8 cellular contexts compared by ENCODE assay signal in the genomic region with DNA sequence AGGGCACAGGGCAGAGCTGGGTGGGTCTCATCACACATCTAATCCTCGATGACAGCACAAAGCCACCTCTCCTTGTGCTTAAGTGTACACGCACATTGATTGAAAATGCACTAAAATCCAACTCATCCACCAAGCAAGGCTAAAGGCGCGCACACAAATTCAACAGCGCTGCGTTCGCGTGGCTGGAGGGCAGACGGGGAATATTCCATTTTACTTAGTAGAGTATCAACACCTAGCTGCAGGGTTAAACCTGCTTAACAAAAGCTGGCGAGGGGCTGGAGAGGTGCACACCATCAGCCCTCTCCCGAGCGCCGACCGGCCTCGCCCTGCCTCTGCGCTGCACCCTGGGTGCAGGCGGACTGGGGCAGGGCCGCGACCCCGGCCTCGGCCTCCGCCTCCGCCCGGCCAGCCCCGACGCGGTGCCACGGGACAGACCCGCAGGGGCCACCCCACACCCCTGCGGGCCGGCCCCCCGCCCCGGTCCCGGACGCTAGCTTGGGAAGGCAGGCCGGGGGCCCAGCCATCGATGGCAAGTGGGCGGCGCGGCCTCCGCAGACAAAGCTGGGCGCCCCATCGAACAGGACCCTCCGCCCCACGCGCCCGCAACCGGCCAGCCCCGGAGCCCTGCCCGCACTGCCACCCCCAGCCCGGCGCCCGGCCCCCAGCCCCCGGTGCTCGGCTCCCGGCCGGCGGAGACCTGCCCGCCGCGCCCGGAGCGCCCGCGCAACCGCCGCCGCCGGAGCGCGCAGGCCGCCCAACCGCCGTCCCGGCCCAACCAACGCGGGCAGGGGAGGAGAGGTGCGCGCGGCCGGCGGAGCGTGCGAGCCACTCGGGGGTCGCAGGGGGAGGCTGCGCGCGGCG. TPM values are rescaled to one million over a fixed set of nuclear protein-coding genes. Genes with fewer than 3 reads are reported as not detected.
DNase-seq lines count a peak whose midpoint lies in the region; ATAC-seq and TF ChIP-seq lines count a peak whose summit lies in the region.

No MANE protein-coding gene starts in this region.

- peak overlapping the region; percentile 100 for H3K27ac Mint-ChIP-seq in Calu3 (ENCODE audit: unreplicated experiment)

- H3K27me3 Mint-ChIP-seq in Calu3 (ENCODE audit: unreplicated experiment), result no peaks in the 10 kb centered on the region

- H3K4me3 ChIP-seq in cardiac fibroblast (replicated peaks in 1 of 2; ENCODE audit: low read depth in 2 of 2, low read length in 2 of 2), result peak overlapping the region; percentile 62 to 74

- intact Hi-C loops in Calu3 (cut with micrococcal nuclease; ENCODE audit: unreplicated experiment), result loop anchor here (5.0 kb wide), 2 partner anchors 36 to 121 kb away; no protein-coding TSS in a partner anchor

- H3K36me3 Mint-ChIP-seq in Calu3 (ENCODE audit: insufficient read depth, unreplicated experiment), result peaks cover 31% of the 10 kb centered on the region

- TF ChIP-seq CTCF in Calu3 (IDR thresholded peaks at IDR 0.05; ENCODE audit: unreplicated experiment), result no peak
- TF ChIP-seq CTCF in cardiac fibroblast (IDR thresholded peaks at IDR 0.05; ENCODE audit: low read depth, low read length), result no peak

- CTCF ChIA-PET in Calu3 (lab: Charles Lee), result interaction anchor here (1.0 to 1.5 kb wide), 2 partner anchors 69 to 122 kb away, joined by 6 to 7 read pairs; no protein-coding TSS in a partner anchor

- peak; percentile 0 for DNase-seq in Calu3
- peak; percentile 16 for DNase-seq in T follicular helper cell (ENCODE audit: low read depth)
- peak; percentile 28 to 45 for DNase-seq in cardiac fibroblast (ENCODE audit: low read depth in 2 of 2)
- DNase-seq in iris pigment epithelial cell (ENCODE audit: low read depth), result peak; percentile 36
- peak in 2 of 3 donors; percentile 8 to 37 for DNase-seq in stimulated activated CD4-positive, alpha-beta T cell treated with anti-CD3 and anti-CD28 coated beads, Interleukin-12 subunit alpha, Interleukin-12 subunit beta, amount 100 ng/mL, for 48 hours (ENCODE audit: low read depth in 2 of 3, low spot score in 1 of 3)
- no peak for DNase-seq in GDM1 (lab: John Stamatoyannopoulos, UW)

- H3K4me3 Mint-ChIP-seq in Calu3 (ENCODE audit: low read depth, unreplicated experiment), result peak overlapping the region; percentile 86

- H3K4me1 Mint-ChIP-seq in Calu3 (ENCODE audit: low read depth, unreplicated experiment), result peaks cover 8% of the 10 kb centered on the region

- ATAC-seq in GM19463 (IDR thresholded peaks at IDR 0.05; ENCODE audit: unreplicated experiment), result peak; percentile 18
- ATAC-seq in HG03558 (IDR thresholded peaks at IDR 0.05; ENCODE audit: extremely low read depth, unreplicated experiment), result peak; percentile 10

- H3K9me3 Mint-ChIP-seq in Calu3 (ENCODE audit: low read depth, unreplicated experiment), result no peaks in the 10 kb centered on the region

- BruUV-seq in Calu3 (replicated peaks; lab: Mats Ljungman, UMichigan), result no TSS peak

RNA-seq across cellular contexts. Expression of a gene that starts 0.9 kb away (rescaled TPM):
- 5.0 and 8.1 TPM in 2 replicates for total RNA-seq in Calu3 (2022)
